In genomic region chr4:156934259-156934635, GRCh38 we compare ENCODE assay signal across 18 cellular contexts. TPM values are rescaled to one million over a fixed set of nuclear protein-coding genes. Genes with fewer than 3 reads are reported as not detected.
"Had no signal": no experiment of that assay in that cellular context is flagged by ENCODE, and none has a peak within 500 bp of the region (broad histone marks: within the 10 kb centered on the region; RNA-seq: fewer than 3 reads in every experiment).

No MANE protein-coding gene starts in this region.

- H3K4me3 Mint-ChIP-seq: activated CD4-positive, alpha-beta T cell treated with anti-CD3 and anti-CD28 coated beads, Interleukin-2, amount 10 ng/mL, durations not matched to agents 7 days and 5 days; activated naive CD4-positive, alpha-beta T cell treated with anti-CD3 and anti-CD28 coated beads for 36 hours; activated T-cell treated with anti-CD3 and anti-CD28 coated beads, Interleukin-2, amount 50 U/mL, for 4 hours; brain; neural crest cell; stimulated activated naive CD8-positive, alpha-beta T cell treated with anti-CD3 and anti-CD28 coated beads, Interleukin-15, Interleukin-2, amounts not matched to agents 100 ng/mL and 50 ng/mL, for 24 hours; T-cell had no signal

- H3K27me3 Mint-ChIP-seq: activated CD4-positive, alpha-beta T cell treated with anti-CD3 and anti-CD28 coated beads, Interleukin-2, amount 10 ng/mL, durations not matched to agents 7 days and 5 days; brain; stimulated activated naive CD8-positive, alpha-beta T cell treated with anti-CD3 and anti-CD28 coated beads, Interleukin-15, Interleukin-2, amounts not matched to agents 100 ng/mL and 50 ng/mL, for 24 hours; T-cell had no signal

- DNase-seq: activated CD4-positive, alpha-beta T cell treated with anti-CD3 and anti-CD28 coated beads, Interleukin-2, amount 10 ng/mL, durations not matched to agents 7 days and 5 days; activated CD8-positive, alpha-beta memory T cell treated with anti-CD3 and anti-CD28 coated beads, Interleukin-2, amount 50 U/mL, for 4 hours; activated naive CD4-positive, alpha-beta T cell treated with anti-CD3 and anti-CD28 coated beads for 36 hours; activated T-cell treated with anti-CD3 and anti-CD28 coated beads, Interleukin-2, amount 50 U/mL, for 4 hours; cortex of kidney; effector CD4-positive, alpha-beta T cell; hippocampal formation; T-cell; T-helper 9 cell; uterus had no signal

- H3K27ac Mint-ChIP-seq: activated naive CD4-positive, alpha-beta T cell treated with anti-CD3 and anti-CD28 coated beads for 36 hours; stimulated activated naive CD8-positive, alpha-beta T cell treated with anti-CD3 and anti-CD28 coated beads, Interleukin-15, Interleukin-2, amounts not matched to agents 100 ng/mL and 50 ng/mL, for 24 hours; T-cell had no signal

- H3K9me3 Mint-ChIP-seq: activated CD4-positive, alpha-beta T cell treated with anti-CD3 and anti-CD28 coated beads, Interleukin-2, amount 10 ng/mL, durations not matched to agents 7 days and 5 days; stimulated activated naive CD8-positive, alpha-beta T cell treated with anti-CD3 and anti-CD28 coated beads, Interleukin-15, Interleukin-2, amounts not matched to agents 100 ng/mL and 50 ng/mL, for 24 hours had no signal

- H3K4me3 ChIP-seq: esophagus muscularis mucosa, prostate gland, right atrium auricular region, tibial nerve, uterus had no signal

- H3K4me1 ChIP-seq: prostate gland, right atrium auricular region had no signal

- FAIRE-seq: islet of Langerhans had no signal

- H3K9me3 ChIP-seq: esophagus muscularis mucosa, prostate gland, right atrium auricular region, tibial nerve, uterus had no signal

- H3K36me3 Mint-ChIP-seq: T-cell had no signal

- ATAC-seq: activated T-cell treated with anti-CD3 and anti-CD28 coated beads, Interleukin-2, amount 50 U/mL, for 4 hours; T-cell had no signal

- H3K36me3 ChIP-seq: esophagus muscularis mucosa, prostate gland, right atrium auricular region, tibial nerve, uterus had no signal

- H3K27me3 ChIP-seq: esophagus muscularis mucosa, right atrium auricular region, tibial nerve, uterus had no signal

- H3K27ac ChIP-seq: esophagus muscularis mucosa, prostate gland, right atrium auricular region, tibial nerve had no signal

- H3K4me1 Mint-ChIP-seq: activated CD4-positive, alpha-beta T cell treated with anti-CD3 and anti-CD28 coated beads, Interleukin-2, amount 10 ng/mL, durations not matched to agents 7 days and 5 days; T-cell had no signal

RNA-seq across cellular contexts. Expression of gene PDGFC, which starts 37.4 kb away (rescaled TPM):
- total RNA-seq: activated CD4-positive, alpha-beta T cell treated with anti-CD3 and anti-CD28 coated beads, Interleukin-2, amount 10 ng/mL, durations not matched to agents 7 days and 5 days; activated naive CD4-positive, alpha-beta T cell treated with anti-CD3 and anti-CD28 coated beads for 36 hours had no signal
